ENCODE assay signal across 1 cellular context in the genomic region with DNA sequence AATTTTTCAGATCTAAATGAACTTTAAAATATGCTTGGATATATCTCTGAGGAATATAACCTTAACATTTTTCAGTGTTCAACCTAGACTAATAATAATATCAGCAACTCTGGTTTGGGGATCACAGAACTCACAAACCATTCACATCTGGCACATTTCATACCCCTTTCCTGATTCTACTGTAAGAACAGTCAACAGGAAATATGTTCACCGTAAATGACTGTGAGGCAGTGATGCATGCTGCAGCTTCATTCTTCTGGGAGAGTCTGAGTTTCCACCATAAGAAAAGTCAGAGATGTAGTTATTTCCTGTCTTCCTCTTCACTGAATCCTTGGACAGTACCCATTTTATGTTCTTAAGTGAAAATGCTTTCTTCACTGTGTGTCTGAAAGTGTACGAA.
TF ChIP-seq lines count a peak whose summit lies in the region.

No MANE protein-coding gene starts in this region.

TF ChIP-seq in endothelial cell of umbilical vein, 7 proteins besides CTCF, POLR2A, EP300 and RAD21:
- no peak for TF ChIP-seq MYC (IDR thresholded peaks at IDR 0.05; ENCODE audit: low read depth, low read length)
- no peak for TF ChIP-seq JUN (IDR thresholded peaks at IDR 0.05; ENCODE audit: borderline replicate concordance, insufficient read depth, insufficient read length, low read depth)
- TF ChIP-seq EZH2 (IDR thresholded peaks at IDR 0.05; ENCODE audit: borderline replicate concordance, low read depth, low read length, severe bottlenecking): no peak
- no peak for TF ChIP-seq FOS (IDR thresholded peaks at IDR 0.05; ENCODE audit: borderline replicate concordance, insufficient read depth, low read length)
- no peak for TF ChIP-seq GATA2 (IDR thresholded peaks at IDR 0.05; ENCODE audit: insufficient read depth, insufficient read length, low read depth, low read length)
- TF ChIP-seq POLR2AphosphoS5 (IDR thresholded peaks at IDR 0.05; ENCODE audit: insufficient read depth, low read depth, low read length): no peak
- TF ChIP-seq MAX (IDR thresholded peaks at IDR 0.05; ENCODE audit: insufficient read depth, insufficient read length): no peak
